19 cellular contexts compared by ENCODE assay signal in genomic region chrX:96619588-96619987, GRCh38.
DNase-seq lines count a peak whose midpoint lies in the region; ATAC-seq and TF ChIP-seq lines count a peak whose summit lies in the region.
"Had no signal": no experiment of that assay in that cellular context is flagged by ENCODE, and none has a peak within 500 bp of the region (broad histone marks: within the 10 kb centered on the region; RNA-seq: fewer than 3 reads in every experiment).

No MANE protein-coding gene starts in this region.

- H4K91ac ChIP-seq in IMR-90 (ENCODE audit: insufficient read depth, low read depth, low read length), result no peak overlapping the region

- TF ChIP-seq CTCF in IMR-90 (conservative IDR thresholded peaks at IDR 0.05; ENCODE audit: low read depth, low read length), result no peak

- no peak overlapping the region for H3K14ac ChIP-seq in IMR-90 (replicated peaks; ENCODE audit: low read depth, low read length)

- no peaks in the 10 kb centered on the region for H3K9me3 ChIP-seq in IMR-90 (ENCODE audit: control insufficient read depth, insufficient read depth, low read length)
- H3K9me3 ChIP-seq: BLaER1 had no signal

- H3K4me1 ChIP-seq in IMR-90 (ENCODE audit: control insufficient read depth, insufficient read depth, low read length), result no peaks in the 10 kb centered on the region
- H3K4me1 ChIP-seq: BLaER1 had no signal

- H3K4me3 ChIP-seq in IMR-90 (ENCODE audit: insufficient read depth, low read depth, low read length), result no peak overlapping the region
- H3K4me3 ChIP-seq: BLaER1, GM12878 had no signal

- no peaks in the 10 kb centered on the region for H3K9me1 ChIP-seq in IMR-90 (ENCODE audit: insufficient read depth, low read length)

- no peaks in the 10 kb centered on the region for H3K79me1 ChIP-seq in IMR-90 (ENCODE audit: low read depth in 1 of 2, low read length in 2 of 2)

- TF ChIP-seq RAD21 in IMR-90 (IDR thresholded peaks at IDR 0.05; ENCODE audit: low read length), result no peak

- no peak overlapping the region for H2BK15ac ChIP-seq in IMR-90 (ENCODE audit: low read depth, low read length)

- H3K9ac ChIP-seq in IMR-90 (ENCODE audit: low read depth, low read length), result no peak overlapping the region
- H3K9ac ChIP-seq: BLaER1 had no signal

- dilution Hi-C loops in IMR-90 (cut with HindIII; ENCODE audit: low sequenced_read_pairs, unreplicated experiment), result no loop called here

- no peak overlapping the region for H3K56ac ChIP-seq in IMR-90 (ENCODE audit: extremely low read depth, insufficient read depth, low read length)

- no peaks in the 10 kb centered on the region; the same call in 1 of the 2 replicates for H3K27me3 ChIP-seq in IMR-90 (ENCODE audit: control insufficient read depth, insufficient read depth, low read length)

- intact Hi-C loops in IMR-90 (cut with micrococcal nuclease), result no loop called here

- POLR2A ChIA-PET in IMR-90 (lab: Charles Lee; ENCODE audit: unreplicated experiment), result no interaction called here

- H4K8ac ChIP-seq in IMR-90 (ENCODE audit: low read depth in 2 of 2, low read length in 2 of 2), result no peak overlapping the region

- no peak for TF ChIP-seq POLR2A in IMR-90 (IDR thresholded peaks at IDR 0.05; ENCODE audit: low read depth, low read length)

- H4K20me1 ChIP-seq in IMR-90 (ENCODE audit: insufficient read depth, low read length), result no peaks in the 10 kb centered on the region
- H4K20me1 ChIP-seq: BLaER1 had no signal

- DNase-seq in EH (ENCODE audit: low read depth) (peak; percentile 44), IMR-90 (peak; percentile 2), dedifferentiated amniotic fluid mesenchymal stem cell (ENCODE audit: extremely low spot score) (peak; percentile 26), myocyte (ENCODE audit: low read depth) (peak; percentile 8), T1000 (lab: John Stamatoyannopoulos, UW) (no peak), NCI-H2171 treated with DMSO at 0.1 percent for 48 hours (lab: John Stamatoyannopoulos, UW) (no peak), A172 (ENCODE audit: low spot score) (no peak)
- DNase-seq: CD8-positive, alpha-beta T cell; DMS79; GDM1; H7; Kasumi-1; NCI-H1105 treated with DMSO at 0.1 percent for 48 hours; NCI-H1694 treated with DMSO at 0.1 percent for 48 hours; NCI-H2107; NCI-H526 treated with DMSO at 0.1 percent for 48 hours; SHP77 treated with DMSO at 0.1 percent for 48 hours had no signal

- no peak overlapping the region for H3K18ac ChIP-seq in IMR-90 (ENCODE audit: low read depth, low read length)

- no peak overlapping the region for H2BK5ac ChIP-seq in IMR-90 (ENCODE audit: low read depth, low read length, poor library complexity, severe bottlenecking)

- no peak for ATAC-seq in IMR-90 (ENCODE audit: low read depth)
- ATAC-seq: CD8-positive, alpha-beta T cell; GM12878 had no signal

- no peak overlapping the region for H2BK20ac ChIP-seq in IMR-90 (ENCODE audit: low read depth, low read length)

- no peak overlapping the region for H2BK120ac ChIP-seq in IMR-90 (ENCODE audit: low read depth, low read length)

- no peak overlapping the region for H2AK9ac ChIP-seq in IMR-90 (replicated peaks; ENCODE audit: low read depth, low read length, poor library complexity)

- H3K27ac ChIP-seq in IMR-90 (ENCODE audit: insufficient read depth, low read length), result no peak overlapping the region
- H3K27ac ChIP-seq: BLaER1 had no signal

- CTCF ChIA-PET in IMR-90 (lab: Yijun Ruan, JAX), result no interaction called here

- in situ Hi-C loops in IMR-90 (cut with MboI; ENCODE audit: low sequenced_read_pairs), result no loop called here

- H3K23ac ChIP-seq in IMR-90 (ENCODE audit: low read depth, low read length), result no peak overlapping the region

- no peak overlapping the region for H3K4me2 ChIP-seq in IMR-90 (ENCODE audit: low read depth, low read length)
- H3K4me2 ChIP-seq: BLaER1 had no signal

- H4K5ac ChIP-seq in IMR-90 (ENCODE audit: low read depth, low read length), result no peak overlapping the region

- H3K36me3 ChIP-seq in IMR-90 (ENCODE audit: control insufficient read depth, insufficient read depth, low read length), result no peaks in the 10 kb centered on the region
- H3K36me3 ChIP-seq: BLaER1 had no signal

- no peak overlapping the region for H2AFZ ChIP-seq in IMR-90 (replicated peaks; ENCODE audit: low read length, poor library complexity)

- BruUV-seq in IMR-90 (replicated peaks; lab: Mats Ljungman, UMichigan), result no TSS peak

- no peak overlapping the region for H2AK5ac ChIP-seq in IMR-90 (ENCODE audit: low read depth, low read length)

- H3K4ac ChIP-seq in IMR-90 (ENCODE audit: low read depth, low read length), result no peak overlapping the region

TF ChIP-seq in IMR-90, 13 proteins besides CTCF, POLR2A, EP300 and RAD21:
- TF ChIP-seq RCOR1 (IDR thresholded peaks at IDR 0.05; ENCODE audit: insufficient replicate concordance, low read length), result no peak
- TF ChIP-seq MAZ (IDR thresholded peaks at IDR 0.05; ENCODE audit: borderline replicate concordance, low read depth, low read length), result no peak
- TF ChIP-seq MAFK (IDR thresholded peaks at IDR 0.05; ENCODE audit: low read depth, low read length), result no peak
- no peak for TF ChIP-seq MXI1 (IDR thresholded peaks at IDR 0.05; ENCODE audit: borderline replicate concordance, low read depth, low read length)
- TF ChIP-seq SMC3 (IDR thresholded peaks at IDR 0.05; ENCODE audit: low read depth, low read length), result no peak
- no peak for TF ChIP-seq NFE2L2 (IDR thresholded peaks at IDR 0.05; ENCODE audit: low read depth, low read length)
- no peak for TF ChIP-seq CHD1 (IDR thresholded peaks at IDR 0.05; ENCODE audit: low read depth, low read length)
- TF ChIP-seq BHLHE40 (IDR thresholded peaks at IDR 0.05; ENCODE audit: low read depth, low read length), result no peak
- TF ChIP-seq, protein P1, sequence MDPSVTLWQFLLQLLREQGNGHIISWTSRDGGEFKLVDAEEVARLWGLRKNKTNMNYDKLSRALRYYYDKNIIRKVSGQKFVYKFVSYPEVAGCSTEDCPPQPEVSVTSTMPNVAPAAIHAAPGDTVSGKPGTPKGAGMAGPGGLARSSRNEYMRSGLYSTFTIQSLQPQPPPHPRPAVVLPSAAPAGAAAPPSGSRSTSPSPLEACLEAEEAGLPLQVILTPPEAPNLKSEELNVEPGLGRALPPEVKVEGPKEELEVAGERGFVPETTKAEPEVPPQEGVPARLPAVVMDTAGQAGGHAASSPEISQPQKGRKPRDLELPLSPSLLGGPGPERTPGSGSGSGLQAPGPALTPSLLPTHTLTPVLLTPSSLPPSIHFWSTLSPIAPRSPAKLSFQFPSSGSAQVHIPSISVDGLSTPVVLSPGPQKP (IDR thresholded peaks at IDR 0.05; ENCODE audit: borderline replicate concordance, low read depth, low read length), result no peak
- TF ChIP-seq USF2 (IDR thresholded peaks at IDR 0.05; ENCODE audit: low read depth, low read length), result no peak
- no peak for TF ChIP-seq CEBPB (IDR thresholded peaks at IDR 0.05; ENCODE audit: low read depth, low read length)
- TF ChIP-seq FOS (IDR thresholded peaks at IDR 0.05; ENCODE audit: low read depth, low read length), result no peak

Comparison
In these comparisons a context has a peak if more than half of its experiments do, and no peak if none do; other contexts are left out.
1. DNase-seq: peak in EH (single experiment), IMR-90 (single experiment), dedifferentiated amniotic fluid mesenchymal stem cell (single experiment) and myocyte (single experiment); none in T1000 (single experiment), NCI-H2171 treated with DMSO at 0.1 percent for 48 hours (single experiment) and A172 (single experiment).